In genomic region chr16:12296406-12296805, GRCh38 we compare ENCODE assay signal across 25 cellular contexts.
"Had no signal": no experiment of that assay in that cellular context is flagged by ENCODE, and none has a peak within 500 bp of the region (broad histone marks: within the 10 kb centered on the region; RNA-seq: fewer than 3 reads in every experiment).

No MANE protein-coding gene starts in this region.

- H3K27ac ChIP-seq: coronary artery, neutrophil, psoas muscle, stomach, thoracic aorta, transverse colon had no signal

- DNase-seq: effector CD4-positive, alpha-beta T cell; endodermal cell; erythroblast; foreskin keratinocyte; immature natural killer cell; left colon; left ventricle myocardium superior; mesenchymal stem cell; midbrain; naive thymus-derived CD4-positive, alpha-beta T cell; nephron progenitor cell; psoas muscle; retina; stimulated activated CD4-positive, alpha-beta T cell treated with anti-CD3 and anti-CD28 coated beads, Interleukin-2, amount 100 ng/mL, for 24 hours; stimulated activated CD4-positive, alpha-beta T cell treated with anti-CD3 and anti-CD28 coated beads, Interleukin-4, amount 100 ng/mL, for 4 hours; stimulated activated naive CD4-positive, alpha-beta T cell; stomach; substantia nigra; transverse colon had no signal

- FAIRE-seq: keratinocyte had no signal

- H3K4me1 ChIP-seq: psoas muscle, transverse colon had no signal

- H3K27me3 ChIP-seq: foreskin keratinocyte, neutrophil, stomach, transverse colon had no signal

- H3K9me3 ChIP-seq: neutrophil, psoas muscle, stomach, thoracic aorta, transverse colon had no signal

- H3K4me3 ChIP-seq: coronary artery, lung, psoas muscle, stomach, thoracic aorta, transverse colon had no signal

- ATAC-seq: foreskin keratinocyte; left colon; left ventricle myocardium superior; naive thymus-derived CD4-positive, alpha-beta T cell; psoas muscle; sciatic nerve had no signal

- H3K36me3 ChIP-seq: neutrophil, stomach, thoracic aorta, transverse colon had no signal
